13 cellular contexts compared by ENCODE assay signal in the genomic region with DNA sequence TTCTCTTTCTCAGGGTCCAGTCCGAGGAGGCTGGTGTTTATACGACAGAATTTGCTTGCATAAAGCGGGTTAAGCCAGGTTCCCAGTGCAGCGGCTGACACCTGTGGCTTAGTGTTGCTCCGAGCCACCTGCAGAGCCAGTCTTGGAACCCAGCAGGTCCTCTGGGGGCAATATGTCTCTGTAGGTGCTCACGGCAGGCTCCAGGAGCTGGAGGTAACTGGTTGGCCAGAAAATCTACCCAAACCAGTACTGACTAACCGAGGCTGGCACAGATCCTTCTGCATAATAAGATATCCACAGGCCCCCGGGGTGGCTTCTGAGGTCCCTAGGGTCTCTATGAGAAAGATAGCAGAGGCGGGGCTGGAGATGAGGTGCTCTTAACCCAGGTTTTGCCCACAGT. TPM values are rescaled to one million over a fixed set of nuclear protein-coding genes. Genes with fewer than 3 reads are reported as not detected.
A peak's percentile ranks its signal among the peaks of the same experiment; 100 is the strongest.
DNase-seq lines count a peak whose midpoint lies in the region; ATAC-seq and TF ChIP-seq lines count a peak whose summit lies in the region.
"Had no signal": no experiment of that assay in that cellular context is flagged by ENCODE, and none has a peak within 500 bp of the region (broad histone marks: within the 10 kb centered on the region; RNA-seq: fewer than 3 reads in every experiment).

No MANE protein-coding gene starts in this region.

- H3K27me3 ChIP-seq in right atrium auricular region, result no peaks in the 10 kb centered on the region
- H3K27me3 ChIP-seq in HAP-1 (ENCODE audit: low read depth), result peaks cover 19% of the 10 kb centered on the region
- H3K27me3 ChIP-seq: thyroid gland had no signal

- in situ Hi-C loops in HAP-1 (cut with MboI; ENCODE audit: low sequenced_read_pairs), result no loop called here

- H3K4me1 ChIP-seq in right atrium auricular region (peaks cover 0 to 70% of the 10 kb centered on the region in 2 donors), urinary bladder (ENCODE audit: insufficient read depth) (no peaks in the 10 kb centered on the region), HAP-1 (peaks cover 9% of the 10 kb centered on the region)

- H3K4me3 ChIP-seq in right atrium auricular region (no peak overlapping the region), urinary bladder (ENCODE audit: low read depth, low read length) (no peak overlapping the region), HAP-1 (no peak overlapping the region)
- H3K4me3 ChIP-seq: K562, thyroid gland had no signal

- TF ChIP-seq CTCF in right atrium auricular region (IDR thresholded peaks at IDR 0.05) (no peak), VCaP (conservative IDR thresholded peaks at IDR 0.05) (no peak)

- DNase-seq in right atrium auricular region (ENCODE audit: low spot score) (no peak), cardiac septum (ENCODE audit: low spot score) (no peak), left lobe of liver (ENCODE audit: low spot score) (peak; percentile 40), HAP-1 (ENCODE audit: low spot score in 2 of 2) (no peak)
- DNase-seq: erythroblast, midbrain, SK-N-SH, thyroid gland had no signal

- intact Hi-C loops in cardiac septum (cut with DNase I), result no loop called here

- no peak for ATAC-seq in left lobe of liver
- ATAC-seq in HG02885 (IDR thresholded peaks at IDR 0.05; ENCODE audit: poor library complexity, unreplicated experiment), result no peak
- no peak for ATAC-seq in GM19035 (IDR thresholded peaks at IDR 0.05; ENCODE audit: unreplicated experiment)
- ATAC-seq: K562 had no signal

- peaks cover 15% of the 10 kb centered on the region for H3K36me3 ChIP-seq in right atrium auricular region
- H3K36me3 ChIP-seq in urinary bladder (ENCODE audit: insufficient read depth), result no peaks in the 10 kb centered on the region
- no peaks in the 10 kb centered on the region for H3K36me3 ChIP-seq in HAP-1 (replicated peaks)
- H3K36me3 ChIP-seq: thyroid gland had no signal

- H3K9me3 ChIP-seq in right atrium auricular region (no peaks in the 10 kb centered on the region), HAP-1 (no peaks in the 10 kb centered on the region)
- H3K9me3 ChIP-seq: SK-N-SH, thyroid gland had no signal

- H3K27ac ChIP-seq in right atrium auricular region, result peak overlapping the region; percentile 85 to 89
- peak overlapping the region; percentile 94 for H3K27ac ChIP-seq in VCaP
- peak overlapping the region; percentile 0 for H3K27ac ChIP-seq in urinary bladder (ENCODE audit: low read depth)
- H3K27ac ChIP-seq: thyroid gland had no signal

- 67% methylated on average over 9 of the region's 9 CpGs for WGBS in urinary bladder

RNA-seq across cellular contexts. Expression of a gene that starts 3.2 kb away (rescaled TPM):
- total RNA-seq in right atrium auricular region (10 to 100 TPM; 36.3 to 46.4 TPM), cardiac septum (45.7 TPM), left lobe of liver (139 TPM), urinary bladder (23.4 TPM)
- 83.0 TPM for polyA plus RNA-seq in urinary bladder

Comparison
In these comparisons a context has a peak if more than half of its experiments do, and no peak if none do; other contexts are left out.
1. H3K27ac ChIP-seq: peak in every context shown above with its lines; median percentile 94 in VCaP; 87 in right atrium auricular region; 0 in urinary bladder.